Comparison of ENCODE assay signal across 22 cellular contexts in genomic region chr1:81525085-81525484, GRCh38.
"Had no signal": no experiment of that assay in that cellular context is flagged by ENCODE, and none has a peak within 500 bp of the region (broad histone marks: within the 10 kb centered on the region; RNA-seq: fewer than 3 reads in every experiment).

No MANE protein-coding gene starts in this region.

- H3K27me3 ChIP-seq: colonic mucosa, gastrocnemius medialis, neutrophil, pancreas, right atrium auricular region, sigmoid colon, stomach, tibial artery had no signal

- H3K9me3 ChIP-seq: colonic mucosa, gastrocnemius medialis, mucosa of descending colon, neutrophil, pancreas, right atrium auricular region, sigmoid colon, stomach, tibial artery had no signal

- H3K4me1 ChIP-seq: colonic mucosa, gastrocnemius medialis, pancreas, right atrium auricular region, sigmoid colon, stomach, tibial artery had no signal

- DNase-seq: colonic mucosa; effector CD8-positive, alpha-beta T cell; endodermal cell; foreskin fibroblast; gastrocnemius medialis; head of caudate nucleus; mesenchymal stem cell; mucosa of descending colon; naive B cell; pancreas; sigmoid colon; stimulated activated CD4-positive, alpha-beta T cell treated with anti-CD3 and anti-CD28 coated beads, Interleukin-2, amount 100 ng/mL, for 24 hours; stimulated activated CD4-positive, alpha-beta T cell treated with anti-CD3 and anti-CD28 coated beads, Interleukin-4, amount 100 ng/mL, for 24 hours; stimulated activated naive CD4-positive, alpha-beta T cell treated with Interleukin-2 at 50 U/mL for 16 hours; stomach; tibial artery had no signal

- H3K36me3 ChIP-seq: colonic mucosa, gastrocnemius medialis, neutrophil, pancreas, right atrium auricular region, sigmoid colon, stomach, tibial artery had no signal

- H3K27ac ChIP-seq: colonic mucosa, epithelial cell of prostate, gastrocnemius medialis, neutrophil, pancreas, right atrium auricular region, stomach, tibial artery had no signal

- H3K4me3 ChIP-seq: colonic mucosa, gastrocnemius medialis, mucosa of descending colon, pancreas, right atrium auricular region, sigmoid colon, stomach, tibial artery had no signal

- ATAC-seq: esophagus mucosa; gastrocnemius medialis; mucosa of descending colon; natural killer cell treated with Interleukin-12 subunit alpha and Interleukin-12 subunit beta and Interleukin-15 and Interleukin-18, amount 100 ng/mL, for 72 hours; stimulated activated effector memory CD8-positive, alpha-beta T cell treated with anti-CD3 and anti-CD28 coated beads, Interleukin-12 subunit alpha, Interleukin-12 subunit beta, amount 100 ng/mL, for 72 hours had no signal
